In the genomic region with DNA sequence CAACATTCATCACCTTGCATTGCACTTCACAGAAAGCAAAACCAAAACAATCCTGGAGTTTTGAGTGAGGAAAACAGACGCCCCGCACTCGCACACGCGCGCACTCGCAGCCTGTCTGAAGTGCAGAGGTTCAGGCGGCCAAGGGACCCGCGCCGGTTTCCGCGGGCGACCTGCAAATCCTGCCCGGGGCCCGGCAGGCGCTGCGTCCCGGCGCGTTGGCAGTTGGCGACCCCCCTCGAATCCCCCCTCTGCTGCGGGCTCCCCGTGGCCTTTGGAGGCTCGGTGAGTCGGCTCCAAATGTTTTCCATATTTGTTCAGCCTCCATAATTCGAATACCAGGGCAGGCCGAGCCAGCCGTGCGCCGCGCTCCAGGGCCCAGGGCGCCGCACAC, we compare ENCODE assay signal across 8 cellular contexts. TPM values are rescaled to one million over a fixed set of nuclear protein-coding genes. Genes with fewer than 3 reads are reported as not detected.
DNase-seq lines count a peak whose midpoint lies in the region; ATAC-seq and TF ChIP-seq lines count a peak whose summit lies in the region.

A gene with protein sequence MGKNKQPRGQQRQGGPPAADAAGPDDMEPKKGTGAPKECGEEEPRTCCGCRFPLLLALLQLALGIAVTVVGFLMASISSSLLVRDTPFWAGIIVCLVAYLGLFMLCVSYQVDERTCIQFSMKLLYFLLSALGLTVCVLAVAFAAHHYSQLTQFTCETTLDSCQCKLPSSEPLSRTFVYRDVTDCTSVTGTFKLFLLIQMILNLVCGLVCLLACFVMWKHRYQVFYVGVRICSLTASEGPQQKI (plus strand): TSS at position 324 of the 391 bp plus-strand sequence. CDS start 100 bp downstream, outside the sequence.

- no peaks in the 10 kb centered on the region for H3K9me3 Mint-ChIP-seq in T-helper 1 cell treated with Interleukin-12 subunit alpha and Interleukin-12 subunit beta and Interleukin-4 antibody, amounts not matched to agents 30 μg/mL and 1 μg/mL, for 36 hours
- no peaks in the 10 kb centered on the region for H3K9me3 Mint-ChIP-seq in activated T-helper 1 cell treated with anti-CD3 and anti-CD28 coated beads, Interleukin-12 subunit alpha, Interleukin-12 subunit beta, Interleukin-2, Interleukin-4 antibody, amounts not matched to agents 30 ng/mL and 10 ng/mL and 1 ng/mL, durations not matched to agents 14 hours and 24 hours and 36 hours

- H2AFZ ChIP-seq in neuron (ENCODE audit: low read depth, low read length), result peak within 1 kb of the TSS; percentile 91

- peak within 1 kb of the TSS; percentile 62 for H3K4me3 Mint-ChIP-seq in T-helper 1 cell treated with Interleukin-12 subunit alpha and Interleukin-12 subunit beta and Interleukin-4 antibody, amounts not matched to agents 30 μg/mL and 1 μg/mL, for 36 hours
- peak within 1 kb of the TSS; percentile 66 for H3K4me3 Mint-ChIP-seq in activated T-helper 1 cell treated with anti-CD3 and anti-CD28 coated beads, Interleukin-12 subunit alpha, Interleukin-12 subunit beta, Interleukin-2, Interleukin-4 antibody, amounts not matched to agents 30 ng/mL and 10 ng/mL and 1 ng/mL, durations not matched to agents 14 hours and 24 hours and 36 hours

- H3K4me3 ChIP-seq in cardiac muscle cell, result peak within 1 kb of the TSS; percentile 38
- H3K4me3 ChIP-seq in neuron (ENCODE audit: low read length), result peak within 1 kb of the TSS; percentile 54

- H3K36me3 ChIP-seq in cardiac muscle cell (no peaks in the 10 kb centered on the region), neuron (ENCODE audit: insufficient read depth, low read length) (no peaks in the 10 kb centered on the region)

- H3K27me3 ChIP-seq in cardiac muscle cell (peaks cover 66% of the 10 kb centered on the region), neuron (ENCODE audit: insufficient read depth, low read length) (no peaks in the 10 kb centered on the region)

- H3K27me3 Mint-ChIP-seq in T-helper 1 cell treated with Interleukin-12 subunit alpha and Interleukin-12 subunit beta and Interleukin-4 antibody, amounts not matched to agents 30 μg/mL and 1 μg/mL, for 36 hours (ENCODE audit: low read depth), result peaks cover 72% of the 10 kb centered on the region
- H3K27me3 Mint-ChIP-seq in activated T-helper 1 cell treated with anti-CD3 and anti-CD28 coated beads, Interleukin-12 subunit alpha, Interleukin-12 subunit beta, Interleukin-2, Interleukin-4 antibody, amounts not matched to agents 30 ng/mL and 10 ng/mL and 1 ng/mL, durations not matched to agents 14 hours and 24 hours and 36 hours (ENCODE audit: insufficient read depth), result peaks cover 61% of the 10 kb centered on the region

- H3K4me1 ChIP-seq in cardiac muscle cell (ENCODE audit: low read depth) (no peaks in the 10 kb centered on the region), neuron (ENCODE audit: insufficient read depth, low read length) (peaks cover 13% of the 10 kb centered on the region)

- H3K27ac ChIP-seq in cardiac muscle cell, result no peak within 1 kb of the TSS

- TF ChIP-seq CTCF in cardiac muscle cell (IDR thresholded peaks at IDR 0.05; ENCODE audit: low read depth, low read length), result no peak

- no peak within 1 kb of the TSS for H3K27ac Mint-ChIP-seq in T-helper 1 cell treated with Interleukin-12 subunit alpha and Interleukin-12 subunit beta and Interleukin-4 antibody, amounts not matched to agents 30 μg/mL and 1 μg/mL, for 36 hours
- no peak within 1 kb of the TSS for H3K27ac Mint-ChIP-seq in activated T-helper 1 cell treated with anti-CD3 and anti-CD28 coated beads, Interleukin-12 subunit alpha, Interleukin-12 subunit beta, Interleukin-2, Interleukin-4 antibody, amounts not matched to agents 30 ng/mL and 10 ng/mL and 1 ng/mL, durations not matched to agents 14 hours and 24 hours and 36 hours

- H3K9me3 ChIP-seq in cardiac muscle cell (ENCODE audit: low read depth), result no peaks in the 10 kb centered on the region
- no peaks in the 10 kb centered on the region for H3K9me3 ChIP-seq in neuron (ENCODE audit: low read length)

- intact Hi-C loops in activated T-helper 1 cell treated with anti-CD3 and anti-CD28 coated beads, Interleukin-12 subunit alpha, Interleukin-12 subunit beta, Interleukin-2, Interleukin-4 antibody, amounts not matched to agents 30 ng/mL and 10 ng/mL and 1 ng/mL, durations not matched to agents 14 hours and 24 hours and 36 hours (cut with micrococcal nuclease), result no loop called here

- no peaks in the 10 kb centered on the region for H3K36me3 Mint-ChIP-seq in T-helper 1 cell treated with Interleukin-12 subunit alpha and Interleukin-12 subunit beta and Interleukin-4 antibody, amounts not matched to agents 30 μg/mL and 1 μg/mL, for 36 hours (ENCODE audit: low read depth)
- no peaks in the 10 kb centered on the region for H3K36me3 Mint-ChIP-seq in activated T-helper 1 cell treated with anti-CD3 and anti-CD28 coated beads, Interleukin-12 subunit alpha, Interleukin-12 subunit beta, Interleukin-2, Interleukin-4 antibody, amounts not matched to agents 30 ng/mL and 10 ng/mL and 1 ng/mL, durations not matched to agents 14 hours and 24 hours and 36 hours (ENCODE audit: low read depth)

- DNase-seq in T-helper 1 cell (no peak), cardiac muscle cell (ENCODE audit: low read depth in 1 of 2, low spot score in 1 of 2) (peak; percentile 77 to 86), cortex of kidney (lab: John Stamatoyannopoulos, UW) (no peak)
- no peak for DNase-seq in activated T-helper 1 cell treated with anti-CD3 and anti-CD28 coated beads, Interleukin-12 subunit alpha, Interleukin-12 subunit beta, Interleukin-2, Interleukin-4 antibody, amounts not matched to agents 30 ng/mL and 10 ng/mL and 1 ng/mL, durations not matched to agents 14 hours and 24 hours and 36 hours (ENCODE audit: low spot score)

- peak; percentile 70 for ATAC-seq in HG03432 (IDR thresholded peaks at IDR 0.05; ENCODE audit: unreplicated experiment)
- no peak for ATAC-seq in GM21423 (IDR thresholded peaks at IDR 0.05; ENCODE audit: unreplicated experiment)

- peaks cover 5% of the 10 kb centered on the region for H3K4me1 Mint-ChIP-seq in T-helper 1 cell treated with Interleukin-12 subunit alpha and Interleukin-12 subunit beta and Interleukin-4 antibody, amounts not matched to agents 30 μg/mL and 1 μg/mL, for 36 hours (ENCODE audit: low read depth)
- no peaks in the 10 kb centered on the region for H3K4me1 Mint-ChIP-seq in activated T-helper 1 cell treated with anti-CD3 and anti-CD28 coated beads, Interleukin-12 subunit alpha, Interleukin-12 subunit beta, Interleukin-2, Interleukin-4 antibody, amounts not matched to agents 30 ng/mL and 10 ng/mL and 1 ng/mL, durations not matched to agents 14 hours and 24 hours and 36 hours (ENCODE audit: low read depth)

RNA-seq across cellular contexts. Expression of the gene that starts here (rescaled TPM):
- total RNA-seq in activated T-helper 1 cell treated with anti-CD3 and anti-CD28 coated beads, Interleukin-12 subunit alpha, Interleukin-12 subunit beta, Interleukin-2, Interleukin-4 antibody, amounts not matched to agents 30 ng/mL and 10 ng/mL and 1 ng/mL, durations not matched to agents 14 hours and 24 hours and 36 hours, result not detected in 2 replicates
- total RNA-seq in cardiac muscle cell, result 4.0 and 9.2 TPM in 2 replicates
- polyA plus RNA-seq in cardiac muscle cell, result 1.4 and 3.5 TPM in 2 replicates

Comparison
In these comparisons a context has a peak if more than half of its experiments do, and no peak if none do; other contexts are left out.
1. DNase-seq: peak in cardiac muscle cell (2 of 2); none in T-helper 1 cell (0 of 5), activated T-helper 1 cell treated with anti-CD3 and anti-CD28 coated beads, Interleukin-12 subunit alpha, Interleukin-12 subunit beta, Interleukin-2, Interleukin-4 antibody, amounts not matched to agents 30 ng/mL and 10 ng/mL and 1 ng/mL, durations not matched to agents 14 hours and 24 hours and 36 hours (single experiment) and cortex of kidney (single experiment).